In the genomic region with DNA sequence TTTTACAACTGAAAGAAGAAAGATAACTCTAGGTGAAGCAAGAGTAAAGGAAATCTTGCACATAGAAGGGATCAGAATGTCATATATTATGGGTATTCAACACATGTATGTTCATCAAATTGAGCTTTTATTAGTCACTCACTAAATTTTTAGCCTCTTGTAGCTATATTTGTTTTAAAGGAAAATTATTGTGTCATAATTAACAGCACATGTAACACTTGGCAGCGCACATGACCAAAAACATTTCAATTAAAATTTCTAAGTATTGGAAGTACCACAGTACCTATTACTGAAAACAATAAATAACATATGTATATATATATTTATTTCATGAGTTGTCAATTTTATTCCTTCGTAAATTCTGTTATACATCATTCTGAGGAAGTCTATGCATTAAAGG, we compare ENCODE assay signal across 28 cellular contexts.
"Had no signal": no experiment of that assay in that cellular context is flagged by ENCODE, and none has a peak within 500 bp of the region (broad histone marks: within the 10 kb centered on the region; RNA-seq: fewer than 3 reads in every experiment).

No MANE protein-coding gene starts in this region.

- ATAC-seq: effector memory CD8-positive, alpha-beta T cell; esophagus mucosa; foreskin keratinocyte; gastrocnemius medialis; gastroesophageal sphincter; heart left ventricle; heart right ventricle had no signal

- H3K4me1 ChIP-seq: colonic mucosa, esophagus muscularis mucosa, esophagus squamous epithelium, foreskin keratinocyte, gastrocnemius medialis, gastroesophageal sphincter, heart left ventricle, heart right ventricle had no signal

- FAIRE-seq: colon, endometrium, endothelial cell of umbilical vein, frontal cortex had no signal

- H3K4me3 ChIP-seq: colonic mucosa, coronary artery, dorsolateral prefrontal cortex, esophagus muscularis mucosa, esophagus squamous epithelium, gastrocnemius medialis, gastroesophageal sphincter, heart left ventricle, heart right ventricle had no signal

- H3K36me3 ChIP-seq: colonic mucosa, esophagus muscularis mucosa, esophagus squamous epithelium, gastrocnemius medialis, gastroesophageal sphincter, heart left ventricle, heart right ventricle had no signal

- H3K27ac ChIP-seq: colonic mucosa, coronary artery, dorsolateral prefrontal cortex, epithelial cell of prostate, esophagus muscularis mucosa, esophagus squamous epithelium, foreskin keratinocyte, gastrocnemius medialis, gastroesophageal sphincter, heart left ventricle, heart right ventricle had no signal

- H3K9me3 ChIP-seq: colonic mucosa, esophagus muscularis mucosa, esophagus squamous epithelium, gastrocnemius medialis, gastroesophageal sphincter, heart right ventricle had no signal

- H3K27me3 ChIP-seq: colonic mucosa, dorsolateral prefrontal cortex, esophagus muscularis mucosa, esophagus squamous epithelium, foreskin keratinocyte, gastrocnemius medialis, gastroesophageal sphincter, heart left ventricle, heart right ventricle had no signal

- DNase-seq: colonic mucosa; cortex of kidney; dermis blood vessel endothelial cell; dorsolateral prefrontal cortex; effector CD4-positive, alpha-beta T cell; effector CD8-positive, alpha-beta T cell; effector memory CD4-positive, alpha-beta T cell; effector memory CD8-positive, alpha-beta T cell; endodermal cell; erythroblast; esophagus squamous epithelium; foreskin fibroblast; foreskin keratinocyte; foreskin melanocyte; gastrocnemius medialis; glutamatergic neuron; head of caudate nucleus; heart left ventricle; heart right ventricle had no signal
